In the genomic region with DNA sequence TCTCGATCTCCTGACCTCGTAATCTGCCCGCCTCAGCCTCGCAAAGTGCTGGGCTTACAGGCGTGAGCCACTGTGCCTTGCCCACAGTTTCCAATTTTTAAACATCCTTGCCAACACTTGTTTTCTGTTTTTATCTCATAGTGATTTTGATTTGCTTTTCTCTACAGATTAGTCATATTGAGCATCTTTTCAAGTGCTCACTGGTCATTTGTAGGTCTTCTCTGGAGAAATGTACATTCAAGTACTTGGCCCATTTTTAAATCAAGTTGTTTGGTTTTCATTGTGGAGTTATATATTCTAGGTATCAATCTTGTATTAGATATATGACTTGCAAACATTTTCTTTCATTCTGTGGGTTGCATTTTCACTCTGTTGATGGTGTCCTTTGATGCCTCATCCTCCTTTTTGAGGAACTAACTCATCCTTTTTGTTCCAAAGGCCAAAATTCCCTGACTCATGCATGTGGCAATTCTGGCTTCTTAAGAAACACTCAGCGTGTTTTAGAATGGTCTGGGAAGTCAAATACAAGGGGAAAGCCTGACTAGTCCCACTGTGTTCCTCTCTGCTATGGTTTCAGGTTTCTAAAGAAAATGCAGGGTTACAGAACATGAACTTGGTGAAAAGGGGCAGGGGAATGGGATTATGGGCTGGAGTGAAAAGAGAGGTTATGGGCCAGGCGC, we compare ENCODE assay signal across 14 cellular contexts. TPM values are rescaled to one million over a fixed set of nuclear protein-coding genes. Genes with fewer than 3 reads are reported as not detected.
A peak's percentile ranks its signal among the peaks of the same experiment; 100 is the strongest.
DNase-seq lines count a peak whose midpoint lies in the region; ATAC-seq and TF ChIP-seq lines count a peak whose summit lies in the region.
"Had no signal": no experiment of that assay in that cellular context is flagged by ENCODE, and none has a peak within 500 bp of the region (broad histone marks: within the 10 kb centered on the region; RNA-seq: fewer than 3 reads in every experiment).

No MANE protein-coding gene starts in this region.

- no peaks in the 10 kb centered on the region for H4K20me1 ChIP-seq in OCI-LY3 (ENCODE audit: insufficient read depth, low read length)

- no peaks in the 10 kb centered on the region for H3K9me3 Mint-ChIP-seq in MCF 10A (ENCODE audit: unreplicated experiment)
- no peaks in the 10 kb centered on the region for H3K9me3 Mint-ChIP-seq in stimulated activated memory B cell treated with anti-CD40 and anti-IgM and Interleukin-4, amounts not matched to agents 10 μg/mL and 1 μg/mL and 100 μg/mL, for 72 hours
- H3K9me3 Mint-ChIP-seq: activated CD4-positive, alpha-beta T cell treated with anti-CD3 and anti-CD28 coated beads, Interleukin-2, amount 10 ng/mL, durations not matched to agents 24 days and 14 days; activated naive CD4-positive, alpha-beta T cell treated with anti-CD3 and anti-CD28 coated beads, Interleukin-2, amount 50 U/mL, for 72 hours had no signal

- peaks cover 19% of the 10 kb centered on the region for H3K4me1 Mint-ChIP-seq in MCF 10A (ENCODE audit: insufficient read depth, unreplicated experiment)
- peaks cover 54% of the 10 kb centered on the region for H3K4me1 Mint-ChIP-seq in stimulated activated memory B cell treated with anti-CD40 and anti-IgM and Interleukin-4, amounts not matched to agents 10 μg/mL and 1 μg/mL and 100 μg/mL, for 72 hours

- no peaks in the 10 kb centered on the region for H3K79me2 ChIP-seq in OCI-LY3 (ENCODE audit: low read length)

- no peaks in the 10 kb centered on the region for H3K36me3 Mint-ChIP-seq in MCF 10A (ENCODE audit: insufficient read depth, unreplicated experiment)
- H3K36me3 Mint-ChIP-seq in stimulated activated memory B cell treated with anti-CD40 and anti-IgM and Interleukin-4, amounts not matched to agents 10 μg/mL and 1 μg/mL and 100 μg/mL, for 72 hours, result no peaks in the 10 kb centered on the region

- no peak for ATAC-seq in stimulated activated memory B cell treated with anti-CD40 and anti-IgM and Interleukin-4, amounts not matched to agents 10 μg/mL and 1 μg/mL and 100 μg/mL, for 72 hours
- ATAC-seq in GM21786 (IDR thresholded peaks at IDR 0.05; ENCODE audit: unreplicated experiment), result no peak
- ATAC-seq in omental fat pad (ENCODE audit: low FRiP score), result no peak

- TF ChIP-seq CTCF in MCF 10A (IDR thresholded peaks at IDR 0.05; ENCODE audit: unreplicated experiment) (no peak), breast epithelium (IDR thresholded peaks at IDR 0.05) (no peak), OCI-LY3 (IDR thresholded peaks at IDR 0.05; ENCODE audit: low read depth, low read length) (no peak), epithelial cell of esophagus (IDR thresholded peaks at IDR 0.05; ENCODE audit: insufficient read depth, low read depth, low read length, missing control alignments) (no peak), omental fat pad (IDR thresholded peaks at IDR 0.05) (no peak)

- H3K27ac ChIP-seq in breast epithelium, result no peak overlapping the region
- no peak overlapping the region for H3K27ac ChIP-seq in OCI-LY3 (ENCODE audit: low read length)
- H3K27ac ChIP-seq: suprapubic skin had no signal

- H3K9ac ChIP-seq in OCI-LY3 (ENCODE audit: low read length), result no peak overlapping the region

- peak overlapping the region; percentile 29 for H3K4me2 ChIP-seq in OCI-LY3 (ENCODE audit: low read length)

- H3K9me3 ChIP-seq in breast epithelium, result no peaks in the 10 kb centered on the region
- H3K9me3 ChIP-seq in OCI-LY3 (ENCODE audit: insufficient read depth, low read length), result no peaks in the 10 kb centered on the region
- H3K9me3 ChIP-seq: suprapubic skin had no signal

- H3K27me3 ChIP-seq in breast epithelium (no peaks in the 10 kb centered on the region), OCI-LY3 (ENCODE audit: low read depth, low read length) (peaks cover 8% of the 10 kb centered on the region; the same call in 1 of the 2 replicates)
- H3K27me3 ChIP-seq: suprapubic skin had no signal

- H2AFZ ChIP-seq in OCI-LY3 (ENCODE audit: low read depth, low read length), result no peak overlapping the region

- DNase-seq in MCF 10A (ENCODE audit: unreplicated experiment) (peak; percentile 65), breast epithelium (ENCODE audit: low spot score in 2 of 2) (no peak), epithelial cell of esophagus (ENCODE audit: low read depth) (peak; percentile 82), omental fat pad (ENCODE audit: low spot score) (no peak)
- no peak for DNase-seq in activated naive CD4-positive, alpha-beta T cell treated with Interleukin-2 at 50 U/mL for 16 hours
- DNase-seq: activated CD4-positive, alpha-beta T cell treated with anti-CD3 and anti-CD28 coated beads, Interleukin-2, amount 10 ng/mL, durations not matched to agents 24 days and 14 days; NCI-H2081 treated with DMSO at 0.1 percent for 48 hours; nucleus accumbens; stimulated activated CD4-positive, alpha-beta T cell treated with anti-CD3 and anti-CD28 coated beads, Interleukin-2, amount 100 ng/mL, for 48 hours had no signal

- H3K4me1 ChIP-seq in breast epithelium (no peaks in the 10 kb centered on the region), OCI-LY3 (ENCODE audit: low read length) (peaks cover 45% of the 10 kb centered on the region)
- H3K4me1 ChIP-seq: suprapubic skin had no signal

- H3K4me3 ChIP-seq in breast epithelium, result no peak overlapping the region
- no peak overlapping the region for H3K4me3 ChIP-seq in OCI-LY3 (ENCODE audit: low read length)
- no peak overlapping the region for H3K4me3 ChIP-seq in epithelial cell of esophagus (ENCODE audit: low read length)
- H3K4me3 ChIP-seq: suprapubic skin had no signal

- no peak overlapping the region for H3K27ac Mint-ChIP-seq in MCF 10A (ENCODE audit: low read depth, unreplicated experiment)
- peak overlapping the region; percentile 55 for H3K27ac Mint-ChIP-seq in stimulated activated memory B cell treated with anti-CD40 and anti-IgM and Interleukin-4, amounts not matched to agents 10 μg/mL and 1 μg/mL and 100 μg/mL, for 72 hours
- H3K27ac Mint-ChIP-seq: activated CD4-positive, alpha-beta T cell treated with anti-CD3 and anti-CD28 coated beads, Interleukin-2, amount 10 ng/mL, durations not matched to agents 24 days and 14 days; activated naive CD4-positive, alpha-beta T cell treated with anti-CD3 and anti-CD28 coated beads, Interleukin-2, amount 50 U/mL, for 72 hours had no signal

- TF ChIP-seq POLR2A in breast epithelium (IDR thresholded peaks at IDR 0.05), result no peak

- H3K36me3 ChIP-seq in breast epithelium (no peaks in the 10 kb centered on the region), OCI-LY3 (replicated peaks; ENCODE audit: low read depth, low read length) (no peaks in the 10 kb centered on the region)
- H3K36me3 ChIP-seq: suprapubic skin had no signal

- intact Hi-C loops in MCF 10A (cut with micrococcal nuclease), result no loop called here
- intact Hi-C loops in breast epithelium (cut with DNase I; ENCODE audit: low total_unique reads), result no loop called here

- H3K27me3 Mint-ChIP-seq in MCF 10A (ENCODE audit: insufficient read depth, unreplicated experiment), result no peaks in the 10 kb centered on the region
- H3K27me3 Mint-ChIP-seq in stimulated activated memory B cell treated with anti-CD40 and anti-IgM and Interleukin-4, amounts not matched to agents 10 μg/mL and 1 μg/mL and 100 μg/mL, for 72 hours, result peaks cover 10% of the 10 kb centered on the region

- CTCF ChIA-PET in MCF 10A (lab: Yijun Ruan, JAX), result no interaction called here

- POLR2A ChIA-PET in MCF 10A (lab: Yijun Ruan, JAX), result no interaction called here

- no peak overlapping the region for H3K4me3 Mint-ChIP-seq in MCF 10A (ENCODE audit: unreplicated experiment)
- peak overlapping the region; percentile 27 for H3K4me3 Mint-ChIP-seq in stimulated activated memory B cell treated with anti-CD40 and anti-IgM and Interleukin-4, amounts not matched to agents 10 μg/mL and 1 μg/mL and 100 μg/mL, for 72 hours
- H3K4me3 Mint-ChIP-seq: activated CD4-positive, alpha-beta T cell treated with anti-CD3 and anti-CD28 coated beads, Interleukin-2, amount 10 ng/mL, durations not matched to agents 24 days and 14 days had no signal

- BruUV-seq in MCF 10A (replicated peaks; lab: Mats Ljungman, UMichigan), result no TSS peak

RNA-seq across cellular contexts. Expression of gene PTAFR, which starts 37.3 kb away (rescaled TPM):
- total RNA-seq in MCF 10A (2022), result 1.6 and 1.8 TPM in 2 replicates
- total RNA-seq in breast epithelium, result 1 to 10 TPM; 5.6 to 8.3 (median 6.2) TPM
- total RNA-seq in omental fat pad, result 10 to 100 TPM in 3 of 4 donors, 1 to 10 TPM in 1; 8.2 to 28.3 (median 19.0) TPM

RNA-seq across cellular contexts. Expression of gene EYA3, which starts 50.8 kb away (rescaled TPM):
- 13.3 and 14.4 TPM in 2 replicates for total RNA-seq in MCF 10A (2022)
- total RNA-seq in breast epithelium, result 10 to 100 TPM; 12.2 to 22.6 (median 18.1) TPM
- total RNA-seq in omental fat pad, result 10 to 100 TPM in 3 of 4 donors, 1 to 10 TPM in 1; 7.5 to 19.6 (median 14.6) TPM

Comparison
In these comparisons a context has a peak if more than half of its experiments do, and no peak if none do; other contexts are left out.
1. DNase-seq: peak in MCF 10A (single experiment) and epithelial cell of esophagus (single experiment); none in breast epithelium (0 of 2), omental fat pad (single experiment) and activated naive CD4-positive, alpha-beta T cell treated with Interleukin-2 at 50 U/mL for 16 hours (single experiment).